1 cellular context compared by ENCODE assay signal in the genomic region with DNA sequence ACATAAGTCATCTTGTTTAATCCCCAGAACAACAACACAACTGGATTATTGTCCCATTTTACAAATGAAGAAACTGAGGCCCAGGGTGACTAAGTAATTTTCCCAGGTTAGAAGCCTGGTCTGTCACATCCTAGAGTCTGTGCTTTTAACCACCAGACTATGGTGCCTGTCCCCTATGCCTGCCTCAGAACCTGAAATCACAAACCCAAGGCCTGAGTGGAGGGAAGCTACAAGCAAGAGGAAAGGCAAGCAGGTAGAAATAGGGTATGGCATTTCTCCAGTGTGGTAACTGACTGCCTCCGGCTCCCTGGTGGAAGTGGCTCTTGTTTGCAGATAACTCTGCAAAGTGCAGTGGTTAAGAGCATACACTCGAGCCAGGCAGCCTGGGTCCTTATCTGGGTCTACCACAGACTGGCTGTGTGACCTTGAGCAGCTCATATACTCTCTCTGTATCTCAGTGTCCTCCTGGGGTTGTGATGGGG.
A peak's percentile ranks its signal among the peaks of the same experiment; 100 is the strongest.
TF ChIP-seq lines count a peak whose summit lies in the region.

No MANE protein-coding gene starts in this region.

TF ChIP-seq in K562, 482 proteins besides CTCF, POLR2A, EP300 and RAD21 (continued from another document and continues in another):
- TF ChIP-seq YY1 (IDR thresholded peaks at IDR 0.05; ENCODE audit: borderline replicate concordance in 1 of 3, control insufficient read depth in 1 of 3, extremely low read depth in 1 of 3, insufficient read depth in 3 of 3, insufficient read length in 1 of 3, insufficient replicate concordance in 2 of 3, low read depth in 1 of 3, low read length in 2 of 3) (peak in 1 of 3 experiments; percentile 22), ARID1B (IDR thresholded peaks at IDR 0.05) (peak; percentile 92), RBM25 (IDR thresholded peaks at IDR 0.05; ENCODE audit: low read depth, low read length, severe bottlenecking) (peak; percentile 91), PHF20 (IDR thresholded peaks at IDR 0.05; ENCODE audit: partially characterized antibody) (peak; percentile 72), KAT7 (CRISPR knock-in tag; IDR thresholded peaks at IDR 0.05; ENCODE audit: borderline replicate concordance) (peak; percentile 88; the same call in 1 of the 2 replicates), ATF7 (IDR thresholded peaks at IDR 0.05) (peak; percentile 20; the same call in 1 of the 2 replicates), SMARCA4 (IDR thresholded peaks at IDR 0.05) (peak; percentile 86), TEAD4 (IDR thresholded peaks at IDR 0.05; ENCODE audit: low read length) (peak; percentile 80), TEAD4 (CRISPR knock-in tag; IDR thresholded peaks at IDR 0.05; ENCODE audit: borderline replicate concordance) (no peak), HLTF (IDR thresholded peaks at IDR 0.05) (0 out of 2 replicates have a peak, but pooled peaks have one; percentile 71), HCFC1 (IDR thresholded peaks at IDR 0.05; ENCODE audit: low read depth, low read length) (0 out of 2 replicates have a peak, but pooled peaks have one; percentile 31), SOX6 (IDR thresholded peaks at IDR 0.05) (peak; percentile 48; the same call in 1 of the 2 replicates), MAFF (IDR thresholded peaks at IDR 0.05; ENCODE audit: low read length) (0 out of 2 replicates have a peak, but pooled peaks have one; percentile 1), THRAP3 (IDR thresholded peaks at IDR 0.05; ENCODE audit: borderline replicate concordance) (peak; percentile 90), ASH1L (IDR thresholded peaks at IDR 0.05; ENCODE audit: borderline replicate concordance, low read depth, partially characterized antibody) (peak; percentile 47), TCF3 (CRISPR knock-in tag; IDR thresholded peaks at IDR 0.05) (peak; percentile 92), SMARCA5 (IDR thresholded peaks at IDR 0.05) (peak; percentile 99), NFE2 (IDR thresholded peaks at IDR 0.05; ENCODE audit: low read depth) (peak; percentile 56; the same call in 1 of the 2 replicates), TBP (optimal IDR thresholded peaks at IDR 0.05; ENCODE audit: low read depth, low read length) (peak; percentile 50), DACH1 (IDR thresholded peaks at IDR 0.05; ENCODE audit: partially characterized antibody) (peak; percentile 61), POLR2AphosphoS5 (IDR thresholded peaks at IDR 0.05; ENCODE audit: control insufficient read depth, insufficient read depth, low read depth, low read length) (peak; percentile 82; the same call in 1 of the 2 replicates), GATA2 (CRISPR knock-in tag; IDR thresholded peaks at IDR 0.05) (peak; percentile 72), TOE1 (IDR thresholded peaks at IDR 0.05; ENCODE audit: borderline replicate concordance) (peak; percentile 41; the same call in 1 of the 2 replicates), TOE1 (CRISPR knock-in tag; IDR thresholded peaks at IDR 0.05; ENCODE audit: borderline replicate concordance, low read depth) (no peak), ZBTB1 (CRISPR knock-in tag; IDR thresholded peaks at IDR 0.05; ENCODE audit: borderline replicate concordance, low read depth) (0 out of 2 replicates have a peak, but pooled peaks have one; percentile 26), RCOR1 (IDR thresholded peaks at IDR 0.05; ENCODE audit: borderline replicate concordance in 1 of 2, low read depth in 2 of 2, low read length in 2 of 2) (peak; percentile 69 to 71; a peak in 2 of 4 replicates), ZNF436 (CRISPR knock-in tag; IDR thresholded peaks at IDR 0.05) (peak; percentile 90), HDAC1 (IDR thresholded peaks at IDR 0.05) (peak; percentile 89 to 90), ETV1 (tag; conservative IDR thresholded peaks at IDR 0.05; ENCODE audit: low read depth) (0 out of 2 replicates have a peak, but pooled peaks have one; percentile 31), TRIM24 (IDR thresholded peaks at IDR 0.05) (peak in 1 of 2 experiments; percentile 63; a peak in 1 of 4 replicates), ZC3H4 (CRISPR knock-in tag; IDR thresholded peaks at IDR 0.05; ENCODE audit: borderline replicate concordance) (no peak), MTA3 (IDR thresholded peaks at IDR 0.05; ENCODE audit: borderline replicate concordance) (peak; percentile 75), NCOA4 (IDR thresholded peaks at IDR 0.05; ENCODE audit: partially characterized antibody) (peak; percentile 85), ZBTB17 (CRISPR knock-in tag; IDR thresholded peaks at IDR 0.05) (no peak)
- TF ChIP-seq, protein P1, sequence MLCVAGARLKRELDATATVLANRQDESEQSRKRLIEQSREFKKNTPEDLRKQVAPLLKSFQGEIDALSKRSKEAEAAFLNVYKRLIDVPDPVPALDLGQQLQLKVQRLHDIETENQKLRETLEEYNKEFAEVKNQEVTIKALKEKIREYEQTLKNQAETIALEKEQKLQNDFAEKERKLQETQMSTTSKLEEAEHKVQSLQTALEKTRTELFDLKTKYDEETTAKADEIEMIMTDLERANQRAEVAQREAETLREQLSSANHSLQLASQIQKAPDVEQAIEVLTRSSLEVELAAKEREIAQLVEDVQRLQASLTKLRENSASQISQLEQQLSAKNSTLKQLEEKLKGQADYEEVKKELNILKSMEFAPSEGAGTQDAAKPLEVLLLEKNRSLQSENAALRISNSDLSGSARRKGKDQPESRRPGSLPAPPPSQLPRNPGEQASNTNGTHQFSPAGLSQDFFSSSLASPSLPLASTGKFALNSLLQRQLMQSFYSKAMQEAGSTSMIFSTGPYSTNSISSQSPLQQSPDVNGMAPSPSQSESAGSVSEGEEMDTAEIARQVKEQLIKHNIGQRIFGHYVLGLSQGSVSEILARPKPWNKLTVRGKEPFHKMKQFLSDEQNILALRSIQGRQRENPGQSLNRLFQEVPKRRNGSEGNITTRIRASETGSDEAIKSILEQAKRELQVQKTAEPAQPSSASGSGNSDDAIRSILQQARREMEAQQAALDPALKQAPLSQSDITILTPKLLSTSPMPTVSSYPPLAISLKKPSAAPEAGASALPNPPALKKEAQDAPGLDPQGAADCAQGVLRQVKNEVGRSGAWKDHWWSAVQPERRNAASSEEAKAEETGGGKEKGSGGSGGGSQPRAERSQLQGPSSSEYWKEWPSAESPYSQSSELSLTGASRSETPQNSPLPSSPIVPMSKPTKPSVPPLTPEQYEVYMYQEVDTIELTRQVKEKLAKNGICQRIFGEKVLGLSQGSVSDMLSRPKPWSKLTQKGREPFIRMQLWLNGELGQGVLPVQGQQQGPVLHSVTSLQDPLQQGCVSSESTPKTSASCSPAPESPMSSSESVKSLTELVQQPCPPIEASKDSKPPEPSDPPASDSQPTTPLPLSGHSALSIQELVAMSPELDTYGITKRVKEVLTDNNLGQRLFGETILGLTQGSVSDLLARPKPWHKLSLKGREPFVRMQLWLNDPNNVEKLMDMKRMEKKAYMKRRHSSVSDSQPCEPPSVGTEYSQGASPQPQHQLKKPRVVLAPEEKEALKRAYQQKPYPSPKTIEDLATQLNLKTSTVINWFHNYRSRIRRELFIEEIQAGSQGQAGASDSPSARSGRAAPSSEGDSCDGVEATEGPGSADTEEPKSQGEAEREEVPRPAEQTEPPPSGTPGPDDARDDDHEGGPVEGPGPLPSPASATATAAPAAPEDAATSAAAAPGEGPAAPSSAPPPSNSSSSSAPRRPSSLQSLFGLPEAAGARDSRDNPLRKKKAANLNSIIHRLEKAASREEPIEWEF (CRISPR knock-in tag; IDR thresholded peaks at IDR 0.05): no peak
- TF ChIP-seq, protein P2, sequence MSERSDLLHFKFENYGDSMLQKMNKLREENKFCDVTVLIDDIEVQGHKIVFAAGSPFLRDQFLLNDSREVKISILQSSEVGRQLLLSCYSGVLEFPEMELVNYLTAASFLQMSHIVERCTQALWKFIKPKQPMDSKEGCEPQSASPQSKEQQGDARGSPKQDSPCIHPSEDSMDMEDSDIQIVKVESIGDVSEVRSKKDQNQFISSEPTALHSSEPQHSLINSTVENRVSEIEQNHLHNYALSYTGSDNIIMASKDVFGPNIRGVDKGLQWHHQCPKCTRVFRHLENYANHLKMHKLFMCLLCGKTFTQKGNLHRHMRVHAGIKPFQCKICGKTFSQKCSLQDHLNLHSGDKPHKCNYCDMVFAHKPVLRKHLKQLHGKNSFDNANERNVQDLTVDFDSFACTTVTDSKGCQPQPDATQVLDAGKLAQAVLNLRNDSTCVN (CRISPR knock-in tag; IDR thresholded peaks at IDR 0.05): no peak
- TF ChIP-seq, protein P3, sequence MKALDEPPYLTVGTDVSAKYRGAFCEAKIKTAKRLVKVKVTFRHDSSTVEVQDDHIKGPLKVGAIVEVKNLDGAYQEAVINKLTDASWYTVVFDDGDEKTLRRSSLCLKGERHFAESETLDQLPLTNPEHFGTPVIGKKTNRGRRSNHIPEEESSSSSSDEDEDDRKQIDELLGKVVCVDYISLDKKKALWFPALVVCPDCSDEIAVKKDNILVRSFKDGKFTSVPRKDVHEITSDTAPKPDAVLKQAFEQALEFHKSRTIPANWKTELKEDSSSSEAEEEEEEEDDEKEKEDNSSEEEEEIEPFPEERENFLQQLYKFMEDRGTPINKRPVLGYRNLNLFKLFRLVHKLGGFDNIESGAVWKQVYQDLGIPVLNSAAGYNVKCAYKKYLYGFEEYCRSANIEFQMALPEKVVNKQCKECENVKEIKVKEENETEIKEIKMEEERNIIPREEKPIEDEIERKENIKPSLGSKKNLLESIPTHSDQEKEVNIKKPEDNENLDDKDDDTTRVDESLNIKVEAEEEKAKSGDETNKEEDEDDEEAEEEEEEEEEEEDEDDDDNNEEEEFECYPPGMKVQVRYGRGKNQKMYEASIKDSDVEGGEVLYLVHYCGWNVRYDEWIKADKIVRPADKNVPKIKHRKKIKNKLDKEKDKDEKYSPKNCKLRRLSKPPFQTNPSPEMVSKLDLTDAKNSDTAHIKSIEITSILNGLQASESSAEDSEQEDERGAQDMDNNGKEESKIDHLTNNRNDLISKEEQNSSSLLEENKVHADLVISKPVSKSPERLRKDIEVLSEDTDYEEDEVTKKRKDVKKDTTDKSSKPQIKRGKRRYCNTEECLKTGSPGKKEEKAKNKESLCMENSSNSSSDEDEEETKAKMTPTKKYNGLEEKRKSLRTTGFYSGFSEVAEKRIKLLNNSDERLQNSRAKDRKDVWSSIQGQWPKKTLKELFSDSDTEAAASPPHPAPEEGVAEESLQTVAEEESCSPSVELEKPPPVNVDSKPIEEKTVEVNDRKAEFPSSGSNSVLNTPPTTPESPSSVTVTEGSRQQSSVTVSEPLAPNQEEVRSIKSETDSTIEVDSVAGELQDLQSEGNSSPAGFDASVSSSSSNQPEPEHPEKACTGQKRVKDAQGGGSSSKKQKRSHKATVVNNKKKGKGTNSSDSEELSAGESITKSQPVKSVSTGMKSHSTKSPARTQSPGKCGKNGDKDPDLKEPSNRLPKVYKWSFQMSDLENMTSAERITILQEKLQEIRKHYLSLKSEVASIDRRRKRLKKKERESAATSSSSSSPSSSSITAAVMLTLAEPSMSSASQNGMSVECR (CRISPR knock-in tag; IDR thresholded peaks at IDR 0.05): peak; percentile 26; the same call in 1 of the 2 replicates
- TF ChIP-seq, protein P4, sequence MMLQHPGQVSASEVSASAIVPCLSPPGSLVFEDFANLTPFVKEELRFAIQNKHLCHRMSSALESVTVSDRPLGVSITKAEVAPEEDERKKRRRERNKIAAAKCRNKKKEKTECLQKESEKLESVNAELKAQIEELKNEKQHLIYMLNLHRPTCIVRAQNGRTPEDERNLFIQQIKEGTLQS (IDR thresholded peaks at IDR 0.05): no peak
- TF ChIP-seq, protein P4 (CRISPR knock-in tag; conservative IDR thresholded peaks at IDR 0.05): 0 out of 2 replicates have a peak, but pooled peaks have one; percentile 30
- TF ChIP-seq, protein P5, sequence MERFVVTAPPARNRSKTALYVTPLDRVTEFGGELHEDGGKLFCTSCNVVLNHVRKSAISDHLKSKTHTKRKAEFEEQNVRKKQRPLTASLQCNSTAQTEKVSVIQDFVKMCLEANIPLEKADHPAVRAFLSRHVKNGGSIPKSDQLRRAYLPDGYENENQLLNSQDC (CRISPR knock-in tag; IDR thresholded peaks at IDR 0.05): no peak
- TF ChIP-seq, protein P6, sequence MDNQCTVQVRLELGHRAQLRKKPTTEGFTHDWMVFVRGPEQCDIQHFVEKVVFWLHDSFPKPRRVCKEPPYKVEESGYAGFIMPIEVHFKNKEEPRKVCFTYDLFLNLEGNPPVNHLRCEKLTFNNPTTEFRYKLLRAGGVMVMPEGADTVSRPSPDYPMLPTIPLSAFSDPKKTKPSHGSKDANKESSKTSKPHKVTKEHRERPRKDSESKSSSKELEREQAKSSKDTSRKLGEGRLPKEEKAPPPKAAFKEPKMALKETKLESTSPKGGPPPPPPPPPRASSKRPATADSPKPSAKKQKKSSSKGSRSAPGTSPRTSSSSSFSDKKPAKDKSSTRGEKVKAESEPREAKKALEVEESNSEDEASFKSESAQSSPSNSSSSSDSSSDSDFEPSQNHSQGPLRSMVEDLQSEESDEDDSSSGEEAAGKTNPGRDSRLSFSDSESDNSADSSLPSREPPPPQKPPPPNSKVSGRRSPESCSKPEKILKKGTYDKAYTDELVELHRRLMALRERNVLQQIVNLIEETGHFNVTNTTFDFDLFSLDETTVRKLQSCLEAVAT (IDR thresholded peaks at IDR 0.05): peak in 1 of 2 experiments; percentile 50; a peak in 1 of 4 replicates
- TF ChIP-seq, protein P7, sequence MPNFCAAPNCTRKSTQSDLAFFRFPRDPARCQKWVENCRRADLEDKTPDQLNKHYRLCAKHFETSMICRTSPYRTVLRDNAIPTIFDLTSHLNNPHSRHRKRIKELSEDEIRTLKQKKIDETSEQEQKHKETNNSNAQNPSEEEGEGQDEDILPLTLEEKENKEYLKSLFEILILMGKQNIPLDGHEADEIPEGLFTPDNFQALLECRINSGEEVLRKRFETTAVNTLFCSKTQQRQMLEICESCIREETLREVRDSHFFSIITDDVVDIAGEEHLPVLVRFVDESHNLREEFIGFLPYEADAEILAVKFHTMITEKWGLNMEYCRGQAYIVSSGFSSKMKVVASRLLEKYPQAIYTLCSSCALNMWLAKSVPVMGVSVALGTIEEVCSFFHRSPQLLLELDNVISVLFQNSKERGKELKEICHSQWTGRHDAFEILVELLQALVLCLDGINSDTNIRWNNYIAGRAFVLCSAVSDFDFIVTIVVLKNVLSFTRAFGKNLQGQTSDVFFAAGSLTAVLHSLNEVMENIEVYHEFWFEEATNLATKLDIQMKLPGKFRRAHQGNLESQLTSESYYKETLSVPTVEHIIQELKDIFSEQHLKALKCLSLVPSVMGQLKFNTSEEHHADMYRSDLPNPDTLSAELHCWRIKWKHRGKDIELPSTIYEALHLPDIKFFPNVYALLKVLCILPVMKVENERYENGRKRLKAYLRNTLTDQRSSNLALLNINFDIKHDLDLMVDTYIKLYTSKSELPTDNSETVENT (CRISPR knock-in tag; IDR thresholded peaks at IDR 0.05): peak; percentile 52; the same call in 1 of the 2 replicates
- TF ChIP-seq, protein P8, sequence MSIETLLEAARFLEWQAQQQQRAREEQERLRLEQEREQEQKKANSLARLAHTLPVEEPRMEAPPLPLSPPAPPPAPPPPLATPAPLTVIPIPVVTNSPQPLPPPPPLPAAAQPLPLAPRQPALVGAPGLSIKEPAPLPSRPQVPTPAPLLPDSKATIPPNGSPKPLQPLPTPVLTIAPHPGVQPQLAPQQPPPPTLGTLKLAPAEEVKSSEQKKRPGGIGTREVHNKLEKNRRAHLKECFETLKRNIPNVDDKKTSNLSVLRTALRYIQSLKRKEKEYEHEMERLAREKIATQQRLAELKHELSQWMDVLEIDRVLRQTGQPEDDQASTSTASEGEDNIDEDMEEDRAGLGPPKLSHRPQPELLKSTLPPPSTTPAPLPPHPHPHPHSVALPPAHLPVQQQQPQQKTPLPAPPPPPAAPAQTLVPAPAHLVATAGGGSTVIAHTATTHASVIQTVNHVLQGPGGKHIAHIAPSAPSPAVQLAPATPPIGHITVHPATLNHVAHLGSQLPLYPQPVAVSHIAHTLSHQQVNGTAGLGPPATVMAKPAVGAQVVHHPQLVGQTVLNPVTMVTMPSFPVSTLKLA (conservative IDR thresholded peaks at IDR 0.05): peak; percentile 51 to 57; a peak in 2 of 4 replicates
